12 cellular contexts compared by ENCODE assay signal in the genomic region with DNA sequence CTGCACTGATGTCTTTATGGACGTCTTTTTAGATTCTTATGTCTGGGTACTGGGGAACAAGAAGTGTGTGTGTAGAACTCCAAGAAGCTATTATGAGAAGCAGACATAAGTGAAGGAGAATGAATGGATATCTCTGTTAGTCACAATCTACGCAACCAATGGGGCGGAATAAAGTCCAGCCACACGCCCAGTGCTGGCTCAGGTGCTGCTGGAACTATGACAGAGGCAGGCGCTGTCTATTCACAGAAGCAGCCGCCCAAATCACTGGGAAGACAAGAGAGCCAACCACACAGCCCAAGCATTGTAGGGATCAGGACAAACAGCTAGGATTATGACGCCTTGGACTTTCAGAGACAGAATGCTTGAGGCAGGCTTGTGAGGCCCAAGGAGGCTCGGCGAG. TPM values are rescaled to one million over a fixed set of nuclear protein-coding genes. Genes with fewer than 3 reads are reported as not detected.
DNase-seq lines count a peak whose midpoint lies in the region; ATAC-seq and TF ChIP-seq lines count a peak whose summit lies in the region.
"Had no signal": no experiment of that assay in that cellular context is flagged by ENCODE, and none has a peak within 500 bp of the region (broad histone marks: within the 10 kb centered on the region; RNA-seq: fewer than 3 reads in every experiment).

No MANE protein-coding gene starts in this region.

- H3K36me3 Mint-ChIP-seq in GM23338 (ENCODE audit: low read depth) (peaks cover 20% of the 10 kb centered on the region), T-helper 17 cell (ENCODE audit: low read depth) (peaks cover 28% of the 10 kb centered on the region)
- peaks cover 11 to 56% (median 33%) of the 10 kb centered on the region in 3 donors for H3K36me3 Mint-ChIP-seq in naive thymus-derived CD8-positive, alpha-beta T cell

- peaks cover 10% of the 10 kb centered on the region for H3K9me3 Mint-ChIP-seq in GM23338
- H3K9me3 Mint-ChIP-seq in naive thymus-derived CD8-positive, alpha-beta T cell = peaks cover 0 to 12% (median 6%) of the 10 kb centered on the region in 9 donors

- H3K4me1 Mint-ChIP-seq in GM23338 = peaks cover 15% of the 10 kb centered on the region
- peaks cover 77% of the 10 kb centered on the region for H3K4me1 Mint-ChIP-seq in T-helper 17 cell
- peaks cover 4 to 85% (median 45%) of the 10 kb centered on the region in 4 donors for H3K4me1 Mint-ChIP-seq in naive thymus-derived CD8-positive, alpha-beta T cell

- no peaks in the 10 kb centered on the region for H3K9me3 ChIP-seq in T-helper 17 cell (ENCODE audit: control insufficient read depth, low read length, poor library complexity, severe bottlenecking)
- H3K9me3 ChIP-seq: HAP-1 had no signal

- peak overlapping the region; percentile 74; the same call in 1 of the 2 replicates for H2AFZ ChIP-seq in GM23338

- ATAC-seq in GM23338 = no peak
- no peak for ATAC-seq in T-helper 17 cell
- no peak for ATAC-seq in naive thymus-derived CD8-positive, alpha-beta T cell
- ATAC-seq in HG02678 (IDR thresholded peaks at IDR 0.05; ENCODE audit: unreplicated experiment) = no peak
- ATAC-seq in GM18519 (IDR thresholded peaks at IDR 0.05; ENCODE audit: low FRiP score, unreplicated experiment) = no peak

- H3K27ac Mint-ChIP-seq in GM23338 (no peak overlapping the region), T-helper 17 cell (peak overlapping the region; percentile 100)
- H3K27ac Mint-ChIP-seq in naive thymus-derived CD8-positive, alpha-beta T cell = peak overlapping the region in 7 of 10 donors; percentile 4 to 94 (median 66)
- H3K27ac Mint-ChIP-seq: nephron had no signal

- peak overlapping the region; percentile 26; the same call in 1 of the 2 replicates for H3K27ac ChIP-seq in GM23338 (ENCODE audit: low read depth)
- H3K27ac ChIP-seq: C4-2B had no signal

- peak overlapping the region; percentile 60; the same call in 2 of the 3 replicates for H3K4me3 Mint-ChIP-seq in GM23338
- H3K4me3 Mint-ChIP-seq in T-helper 17 cell = peak overlapping the region; percentile 97
- peak overlapping the region in 2 of 10 donors; percentile 37 to 73 for H3K4me3 Mint-ChIP-seq in naive thymus-derived CD8-positive, alpha-beta T cell
- H3K4me3 Mint-ChIP-seq: nephron had no signal

- POLR2A ChIA-PET in naive thymus-derived CD8-positive, alpha-beta T cell (lab: Charles Lee) = interaction anchor here (0.6 to 1.1 kb wide), 3 partner anchors 64 to 81 kb away, joined by 3 to 6 read pairs (median 6); a partner anchor contains a TSS

- no peak overlapping the region; the same call in 1 of the 2 replicates for H3K4me2 ChIP-seq in GM23338

- H3K79me2 ChIP-seq in GM23338 (replicated peaks; ENCODE audit: insufficient read depth) = no peaks in the 10 kb centered on the region

- H3K27me3 Mint-ChIP-seq in GM23338 (ENCODE audit: insufficient read depth, low read depth, poor library complexity) (peaks cover 6% of the 10 kb centered on the region), T-helper 17 cell (no peaks in the 10 kb centered on the region)
- no peaks in the 10 kb centered on the region for H3K27me3 Mint-ChIP-seq in naive thymus-derived CD8-positive, alpha-beta T cell

- H3F3A ChIP-seq in GM23338 (replicated peaks; ENCODE audit: low read depth) = 0 out of 2 replicates have a peak, but pooled peaks cover 3% of the 10 kb centered on the region

- H3K9me2 ChIP-seq in GM23338 (ENCODE audit: insufficient read depth) = no peaks in the 10 kb centered on the region

- DNase-seq in GM23338 (ENCODE audit: low spot score) (no peak), T-helper 17 cell (no peak), epithelial cell of esophagus (ENCODE audit: low read depth) (peak; percentile 90), SIG-M5 treated with dmso at 0.1 percent for 504 hours (lab: John Stamatoyannopoulos, UW; ENCODE audit: unreplicated experiment) (no peak)
- no peak for DNase-seq in naive thymus-derived CD8-positive, alpha-beta T cell
- DNase-seq: kidney glomerular epithelial cell had no signal

- no peaks in the 10 kb centered on the region for H3K36me3 ChIP-seq in GM23338 (ENCODE audit: insufficient read depth)
- H3K36me3 ChIP-seq: HAP-1 had no signal

- H3K4me3 ChIP-seq in GM23338 (0 out of 2 replicates have a peak overlapping the region, but pooled peaks have one; percentile 23), epithelial cell of esophagus (ENCODE audit: low read length) (peak overlapping the region; percentile 21)
- H3K4me3 ChIP-seq: HAP-1, MG63 had no signal

- H4K20me1 ChIP-seq in GM23338 (replicated peaks; ENCODE audit: insufficient read depth) = no peaks in the 10 kb centered on the region

- H3K4me1 ChIP-seq in GM23338 (ENCODE audit: insufficient read depth) = no peaks in the 10 kb centered on the region
- H3K4me1 ChIP-seq: HAP-1 had no signal

- no peaks in the 10 kb centered on the region for H3K27me3 ChIP-seq in GM23338 (ENCODE audit: insufficient read depth)
- H3K27me3 ChIP-seq: MG63 had no signal

- no peak for TF ChIP-seq CTCF in GM23338 (conservative IDR thresholded peaks at IDR 0.05; ENCODE audit: low read depth in 2 of 2)
- TF ChIP-seq CTCF in epithelial cell of esophagus (IDR thresholded peaks at IDR 0.05; ENCODE audit: insufficient read depth, low read depth, low read length, missing control alignments) = no peak

TF ChIP-seq in GM23338, 12 proteins besides CTCF, POLR2A, EP300 and RAD21 (continues in another document):
- TF ChIP-seq ZNF331 (CRISPR knock-in tag; IDR thresholded peaks at IDR 0.05; ENCODE audit: low read depth) = no peak
- TF ChIP-seq EZH2 (IDR thresholded peaks at IDR 0.05; ENCODE audit: low read depth, unreplicated experiment) = no peak
- no peak for TF ChIP-seq CREB1 (CRISPR knock-in tag; IDR thresholded peaks at IDR 0.05; ENCODE audit: low read depth)
- TF ChIP-seq ZNF114 (CRISPR knock-in tag; IDR thresholded peaks at IDR 0.05) = no peak
- TF ChIP-seq, protein P1, sequence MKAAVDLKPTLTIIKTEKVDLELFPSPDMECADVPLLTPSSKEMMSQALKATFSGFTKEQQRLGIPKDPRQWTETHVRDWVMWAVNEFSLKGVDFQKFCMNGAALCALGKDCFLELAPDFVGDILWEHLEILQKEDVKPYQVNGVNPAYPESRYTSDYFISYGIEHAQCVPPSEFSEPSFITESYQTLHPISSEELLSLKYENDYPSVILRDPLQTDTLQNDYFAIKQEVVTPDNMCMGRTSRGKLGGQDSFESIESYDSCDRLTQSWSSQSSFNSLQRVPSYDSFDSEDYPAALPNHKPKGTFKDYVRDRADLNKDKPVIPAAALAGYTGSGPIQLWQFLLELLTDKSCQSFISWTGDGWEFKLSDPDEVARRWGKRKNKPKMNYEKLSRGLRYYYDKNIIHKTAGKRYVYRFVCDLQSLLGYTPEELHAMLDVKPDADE (IDR thresholded peaks at IDR 0.05) = no peak
- TF ChIP-seq STAT1 (IDR thresholded peaks at IDR 0.05; ENCODE audit: unreplicated experiment) = no peak
- no peak for TF ChIP-seq POLR2AphosphoS5 (IDR thresholded peaks at IDR 0.05; ENCODE audit: low read depth)
- TF ChIP-seq JUNB (IDR thresholded peaks at IDR 0.05; ENCODE audit: unreplicated experiment) = no peak
- TF ChIP-seq EZH2phosphoT487 (IDR thresholded peaks at IDR 0.05; ENCODE audit: unreplicated experiment) = no peak

RNA-seq across cellular contexts. Expression of a gene that starts 43.9 kb away (rescaled TPM):
- 0.31 and 0.58 TPM in 2 replicates for total RNA-seq in GM23338 (2014; rRNA removed; shearing (Covaris generic))
- 0.57 and 0.86 TPM in 2 replicates for polyA plus RNA-seq in GM23338 (2016; fragmentation: Nextera tagmentation; extraction: Ambion mirVana)
- 100 to 1,000 TPM; 113 to 115 TPM for total RNA-seq in T-helper 17 cell
- total RNA-seq in naive thymus-derived CD8-positive, alpha-beta T cell = 10 to 100 TPM; 89.2 to 89.3 TPM
- 100 to 1,000 TPM; 218 to 306 (median 289) TPM for polyA plus RNA-seq in naive thymus-derived CD8-positive, alpha-beta T cell

Comparison
In these comparisons a context has a peak if more than half of its experiments do, and no peak if none do; other contexts are left out.
1. RNA of a gene that starts 43.9 kb away (total RNA-seq): 113 to 115 TPM in T-helper 17 cell and 89.2 to 89.3 TPM in naive thymus-derived CD8-positive, alpha-beta T cell; 0.31 to 0.58 TPM in GM23338; every median in the first group is over 10 times any median in the second.